Comparison of ENCODE assay signal across 20 cellular contexts in genomic region chr11:117486059-117486458, GRCh38.
"Had no signal": no experiment of that assay in that cellular context is flagged by ENCODE, and none has a peak within 500 bp of the region (broad histone marks: within the 10 kb centered on the region; RNA-seq: fewer than 3 reads in every experiment).

No MANE protein-coding gene starts in this region.

- H3K27me3 ChIP-seq: Peyer's patch, SJSA1 had no signal

- H3K9me3 ChIP-seq: MG63, Peyer's patch, SJSA1 had no signal

- H2AFZ ChIP-seq: PC-9 had no signal

- H3K4me3 ChIP-seq: MG63, PC-9, Peyer's patch, SJSA1, SK-N-MC had no signal

- H3K4me2 ChIP-seq: PC-9 had no signal

- DNase-seq: Karpas-422, KG1, MG63, NCI-H1092, NCI-H1105 treated with DMSO at 0.1 percent for 48 hours, NCI-H1417 treated with DMSO at 0.1 percent for 48 hours, NCI-H146, NCI-H1694 treated with DMSO at 0.1 percent for 48 hours, NCI-H1930, NCI-H2107, NCI-H2227 treated with DMSO at 0.1 percent for 48 hours, NCI-H510A, NCI-H524 treated with DMSO at 0.1 percent for 48 hours, NCI-H774, PC-9, Peyer's patch, Right ventricle myocardium superior, SIG-M5 had no signal

- H3K36me3 ChIP-seq: MG63, Peyer's patch, SJSA1 had no signal

- H3K4me1 ChIP-seq: Peyer's patch, SJSA1 had no signal

- H3K27ac ChIP-seq: PC-9, Peyer's patch, SJSA1, SK-N-MC had no signal
